Comparison of ENCODE assay signal across 1 cellular context in genomic region chr16:4273858-4274291, GRCh38.
TF ChIP-seq lines count a peak whose summit lies in the region.

No MANE protein-coding gene starts in this region.

TF ChIP-seq in HepG2, 621 proteins besides CTCF, POLR2A, EP300 and RAD21 (continued from another document and continues in another):
- no peak for TF ChIP-seq AKNA (CRISPR knock-in tag; IDR thresholded peaks at IDR 0.05; ENCODE audit: borderline replicate concordance)
- TF ChIP-seq DZIP1 (CRISPR knock-in tag; IDR thresholded peaks at IDR 0.05), result no peak
- no peak for TF ChIP-seq ZBTB38 (CRISPR knock-in tag; IDR thresholded peaks at IDR 0.05)
- TF ChIP-seq NRL (CRISPR knock-in tag; IDR thresholded peaks at IDR 0.05; ENCODE audit: borderline replicate concordance), result no peak
- TF ChIP-seq RXRA (CRISPR knock-in tag; IDR thresholded peaks at IDR 0.05), result no peak
- no peak for TF ChIP-seq THYN1 (CRISPR knock-in tag; IDR thresholded peaks at IDR 0.05; ENCODE audit: borderline replicate concordance, low read depth)
- TF ChIP-seq NONO (IDR thresholded peaks at IDR 0.05), result no peak
- 0 out of 2 replicates have a peak, but pooled peaks have one; percentile 14 for TF ChIP-seq NONO (CRISPR knock-in tag; conservative IDR thresholded peaks at IDR 0.05)
- TF ChIP-seq MED8 (CRISPR knock-in tag; IDR thresholded peaks at IDR 0.05; ENCODE audit: insufficient replicate concordance), result peak; percentile 4
- no peak for TF ChIP-seq CCDC6 (CRISPR knock-in tag; IDR thresholded peaks at IDR 0.05)
- TF ChIP-seq ZNF407 (CRISPR knock-in tag; IDR thresholded peaks at IDR 0.05; ENCODE audit: not compliant biosample characterization), result no peak
- no peak for TF ChIP-seq NFIC (IDR thresholded peaks at IDR 0.05; ENCODE audit: low read length)
- TF ChIP-seq IKZF5 (CRISPR knock-in tag; IDR thresholded peaks at IDR 0.05), result no peak
- TF ChIP-seq ELF4 (CRISPR knock-in tag; IDR thresholded peaks at IDR 0.05; ENCODE audit: borderline replicate concordance), result no peak
- TF ChIP-seq FOXK2 (IDR thresholded peaks at IDR 0.05), result no peak
- TF ChIP-seq ZFP90 (CRISPR knock-in tag; IDR thresholded peaks at IDR 0.05; ENCODE audit: borderline replicate concordance), result no peak
- peak; percentile 12; the same call in 1 of the 2 replicates for TF ChIP-seq SP5 (CRISPR knock-in tag; IDR thresholded peaks at IDR 0.05; ENCODE audit: borderline replicate concordance, low read depth)
- TF ChIP-seq ZNF510 (CRISPR knock-in tag; IDR thresholded peaks at IDR 0.05; ENCODE audit: low read depth), result 0 out of 2 replicates have a peak, but pooled peaks have one; percentile 40
- no peak for TF ChIP-seq ZNF296 (CRISPR knock-in tag; conservative IDR thresholded peaks at IDR 0.05)
- no peak for TF ChIP-seq JUN (CRISPR knock-in tag; IDR thresholded peaks at IDR 0.05)
- TF ChIP-seq THAP7 (CRISPR knock-in tag; IDR thresholded peaks at IDR 0.05), result no peak
- TF ChIP-seq FOXA1 (IDR thresholded peaks at IDR 0.05), result no peak
- TF ChIP-seq FOXA1 (CRISPR knock-in tag; IDR thresholded peaks at IDR 0.05), result no peak
- no peak for TF ChIP-seq HOXA7 (CRISPR knock-in tag; IDR thresholded peaks at IDR 0.05)
- TF ChIP-seq ZKSCAN5 (CRISPR knock-in tag; IDR thresholded peaks at IDR 0.05), result no peak
- TF ChIP-seq ZNF720 (CRISPR knock-in tag; IDR thresholded peaks at IDR 0.05), result no peak
- no peak for TF ChIP-seq ZBTB26 (CRISPR knock-in tag; IDR thresholded peaks at IDR 0.05; ENCODE audit: borderline replicate concordance)
- TF ChIP-seq POLR2AphosphoS2 (IDR thresholded peaks at IDR 0.05; ENCODE audit: low read depth, low read length), result no peak
- TF ChIP-seq ZNF780A (CRISPR knock-in tag; IDR thresholded peaks at IDR 0.05), result no peak
- TF ChIP-seq ZNF124 (CRISPR knock-in tag; IDR thresholded peaks at IDR 0.05), result no peak
- TF ChIP-seq PTBP1 (IDR thresholded peaks at IDR 0.05; ENCODE audit: low read depth, low read length, poor library complexity, severe bottlenecking), result no peak
- no peak for TF ChIP-seq ZNF274 (CRISPR knock-in tag; IDR thresholded peaks at IDR 0.05)
- TF ChIP-seq TGIF2 (CRISPR knock-in tag; IDR thresholded peaks at IDR 0.05), result no peak
- TF ChIP-seq ZNF792 (CRISPR knock-in tag; IDR thresholded peaks at IDR 0.05), result no peak
- TF ChIP-seq ZNF691 (CRISPR knock-in tag; IDR thresholded peaks at IDR 0.05; ENCODE audit: borderline replicate concordance, low read depth), result no peak
- peak; percentile 52; the same call in 1 of the 2 replicates for TF ChIP-seq FOXC1 (CRISPR knock-in tag; IDR thresholded peaks at IDR 0.05; ENCODE audit: borderline replicate concordance)
- 0 out of 2 replicates have a peak, but pooled peaks have one; percentile 22 for TF ChIP-seq ZNF543 (CRISPR knock-in tag; IDR thresholded peaks at IDR 0.05)
- no peak for TF ChIP-seq SYNCRIP (IDR thresholded peaks at IDR 0.05; ENCODE audit: insufficient read depth, low read depth, low read length)
- TF ChIP-seq NR0B2 (CRISPR knock-in tag; IDR thresholded peaks at IDR 0.05), result peak; percentile 65
- no peak; the same call in 1 of the 2 replicates for TF ChIP-seq ZNF710 (CRISPR knock-in tag; IDR thresholded peaks at IDR 0.05; ENCODE audit: borderline replicate concordance)
